Comparison of ENCODE assay signal across 18 cellular contexts in the genomic region with DNA sequence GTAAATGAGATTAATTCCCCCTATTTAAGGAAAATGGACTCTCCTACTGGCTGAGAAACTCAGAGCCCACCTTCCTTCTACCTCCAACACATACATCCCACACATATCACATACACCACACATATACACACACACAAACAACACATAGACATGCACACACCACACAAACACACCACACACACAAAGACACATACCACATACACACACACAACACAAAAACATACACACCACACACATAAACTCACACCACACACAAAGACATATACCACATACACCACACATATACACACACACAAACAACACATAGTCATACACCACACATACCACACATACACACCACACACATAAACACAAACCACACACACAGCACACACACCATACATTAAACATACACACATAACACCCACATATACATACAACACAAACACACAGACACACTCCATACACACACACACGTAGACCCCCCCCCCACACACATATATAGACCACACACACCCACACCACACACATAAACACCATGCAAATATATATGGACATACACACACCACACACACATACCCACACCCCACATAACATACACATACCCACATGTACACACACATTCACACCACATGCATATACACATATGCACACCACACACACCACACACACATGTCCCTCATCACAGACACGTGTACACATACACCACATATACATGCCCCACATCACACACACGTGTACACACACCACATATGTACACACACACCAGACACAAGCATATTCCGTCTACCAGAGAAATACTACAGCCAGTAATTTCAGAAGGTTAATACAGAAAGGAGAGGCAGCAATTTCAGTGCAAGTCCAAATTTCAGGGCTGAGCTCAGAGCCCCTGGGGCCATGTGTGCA.
"Had no signal": no experiment of that assay in that cellular context is flagged by ENCODE, and none has a peak within 500 bp of the region (broad histone marks: within the 10 kb centered on the region; RNA-seq: fewer than 3 reads in every experiment).

No MANE protein-coding gene starts in this region.

- FAIRE-seq: kidney had no signal

- H3K4me2 ChIP-seq: hepatocyte, smooth muscle cell had no signal

- H3K27me3 ChIP-seq: colonic mucosa, hepatocyte, neutrophil, suprapubic skin, thyroid gland, upper lobe of right lung had no signal

- H3K9me3 Mint-ChIP-seq: naive B cell, nephron progenitor cell had no signal

- H2AFZ ChIP-seq: hepatocyte had no signal

- H3K4me3 ChIP-seq: colonic mucosa, hepatocyte, lung, smooth muscle cell, suprapubic skin, thyroid gland, upper lobe of right lung had no signal

- H3K9me3 ChIP-seq: colonic mucosa, neutrophil, suprapubic skin, thyroid gland, upper lobe of right lung had no signal

- H3K36me3 Mint-ChIP-seq: naive B cell had no signal

- H3K27ac ChIP-seq: colonic mucosa, hepatocyte, neutrophil, suprapubic skin, thyroid gland, upper lobe of right lung had no signal

- H3K4me3 Mint-ChIP-seq: naive B cell, nephron progenitor cell had no signal

- H3K27me3 Mint-ChIP-seq: naive B cell had no signal

- H3K4me1 Mint-ChIP-seq: nephron progenitor cell had no signal

- DNase-seq: dermis blood vessel endothelial cell; foreskin melanocyte; head of caudate nucleus; kidney; mesenchymal stem cell; naive B cell; nephron progenitor cell; posterior cingulate gyrus; stimulated activated CD4-positive, alpha-beta T cell treated with anti-CD3 and anti-CD28 coated beads, Interleukin-2, amount 100 ng/mL, for 48 hours; stimulated activated naive CD4-positive, alpha-beta T cell treated with Interleukin-2 at 50 U/mL for 16 hours; thyroid gland; upper lobe of right lung had no signal

- H3K4me1 ChIP-seq: colonic mucosa, thyroid gland, upper lobe of right lung had no signal

- H3K27ac Mint-ChIP-seq: naive B cell, nephron progenitor cell had no signal

- H3K36me3 ChIP-seq: colonic mucosa, neutrophil, suprapubic skin, thyroid gland, upper lobe of right lung had no signal
